ENCODE assay signal across 1 cellular context in the genomic region with DNA sequence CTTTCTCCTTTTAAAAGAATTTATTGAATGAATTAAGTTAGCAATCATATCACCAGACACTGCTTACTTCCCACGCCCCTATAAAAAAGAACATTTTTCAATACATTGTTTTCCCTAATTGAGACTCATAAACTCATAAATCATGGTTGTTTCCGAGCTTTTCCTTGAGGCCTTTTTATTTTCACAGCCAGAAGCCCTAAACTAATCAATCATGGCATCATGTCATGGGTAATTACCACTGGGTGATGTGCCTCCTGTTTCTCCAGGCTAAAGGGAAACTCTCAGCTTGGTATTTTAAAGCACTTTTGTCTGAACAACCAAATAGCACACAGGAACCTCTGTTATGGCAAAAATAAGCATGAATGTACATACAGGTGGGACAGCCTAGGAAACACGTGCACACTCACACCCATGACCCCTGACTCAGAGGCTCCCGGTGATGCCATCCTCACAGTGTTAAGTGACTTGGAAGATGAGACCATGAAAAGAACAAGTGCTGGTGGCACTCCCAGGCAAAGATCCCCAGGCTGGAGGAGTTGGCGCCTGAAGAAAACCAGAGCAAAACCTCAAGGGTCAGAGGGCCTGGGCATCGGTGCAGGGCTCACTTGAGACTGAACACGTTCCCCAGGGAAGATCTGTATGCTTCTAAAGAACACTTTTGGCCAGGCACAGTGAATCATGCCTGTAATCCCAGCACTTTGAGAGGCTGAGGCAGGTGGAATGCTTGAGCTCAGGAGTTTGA.
TF ChIP-seq lines count a peak whose summit lies in the region.

No MANE protein-coding gene starts in this region.

TF ChIP-seq in K562, 482 proteins besides CTCF, POLR2A, EP300 and RAD21 (continued from another document):
- TF ChIP-seq, protein P1, sequence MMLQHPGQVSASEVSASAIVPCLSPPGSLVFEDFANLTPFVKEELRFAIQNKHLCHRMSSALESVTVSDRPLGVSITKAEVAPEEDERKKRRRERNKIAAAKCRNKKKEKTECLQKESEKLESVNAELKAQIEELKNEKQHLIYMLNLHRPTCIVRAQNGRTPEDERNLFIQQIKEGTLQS (IDR thresholded peaks at IDR 0.05), result peak; percentile 18; the same call in 1 of the 2 replicates
- TF ChIP-seq, protein P1 (CRISPR knock-in tag; conservative IDR thresholded peaks at IDR 0.05), result no peak
- TF ChIP-seq XRCC3 (IDR thresholded peaks at IDR 0.05) (no peak), JUND (IDR thresholded peaks at IDR 0.05; ENCODE audit: borderline replicate concordance, low read depth, low read length) (no peak), JUND (tag; IDR thresholded peaks at IDR 0.05; ENCODE audit: borderline replicate concordance, low read depth, low read length) (no peak), BHLHE40 (IDR thresholded peaks at IDR 0.05; ENCODE audit: low read length) (peak; percentile 21; the same call in 1 of the 2 replicates), ARNT (IDR thresholded peaks at IDR 0.05) (no peak), PHB (CRISPR knock-in tag; IDR thresholded peaks at IDR 0.05) (no peak), MAFK (IDR thresholded peaks at IDR 0.05; ENCODE audit: low read length) (no peak), GABPB1 (CRISPR knock-in tag; IDR thresholded peaks at IDR 0.05) (no peak), ZBTB17 (CRISPR knock-in tag; IDR thresholded peaks at IDR 0.05) (no peak), BRF1 (IDR thresholded peaks at IDR 0.05; ENCODE audit: borderline replicate concordance, extremely low read depth, insufficient read length) (no peak), NCOA2 (IDR thresholded peaks at IDR 0.05; ENCODE audit: partially characterized antibody in 2 of 2) (no peak), ZNF668 (CRISPR knock-in tag; IDR thresholded peaks at IDR 0.05) (no peak), TAF15 (IDR thresholded peaks at IDR 0.05; ENCODE audit: low read depth, low read length) (no peak), GABPB2 (CRISPR knock-in tag; conservative IDR thresholded peaks at IDR 0.05) (no peak), CREB1 (IDR thresholded peaks at IDR 0.05) (no peak), CREB1 (CRISPR knock-in tag; IDR thresholded peaks at IDR 0.05) (no peak), THRAP3 (IDR thresholded peaks at IDR 0.05; ENCODE audit: borderline replicate concordance) (no peak), EGR1 (conservative IDR thresholded peaks at IDR 0.05) (no peak)
- TF ChIP-seq, protein P2, sequence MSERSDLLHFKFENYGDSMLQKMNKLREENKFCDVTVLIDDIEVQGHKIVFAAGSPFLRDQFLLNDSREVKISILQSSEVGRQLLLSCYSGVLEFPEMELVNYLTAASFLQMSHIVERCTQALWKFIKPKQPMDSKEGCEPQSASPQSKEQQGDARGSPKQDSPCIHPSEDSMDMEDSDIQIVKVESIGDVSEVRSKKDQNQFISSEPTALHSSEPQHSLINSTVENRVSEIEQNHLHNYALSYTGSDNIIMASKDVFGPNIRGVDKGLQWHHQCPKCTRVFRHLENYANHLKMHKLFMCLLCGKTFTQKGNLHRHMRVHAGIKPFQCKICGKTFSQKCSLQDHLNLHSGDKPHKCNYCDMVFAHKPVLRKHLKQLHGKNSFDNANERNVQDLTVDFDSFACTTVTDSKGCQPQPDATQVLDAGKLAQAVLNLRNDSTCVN (CRISPR knock-in tag; IDR thresholded peaks at IDR 0.05), result no peak
- TF ChIP-seq, protein P3, sequence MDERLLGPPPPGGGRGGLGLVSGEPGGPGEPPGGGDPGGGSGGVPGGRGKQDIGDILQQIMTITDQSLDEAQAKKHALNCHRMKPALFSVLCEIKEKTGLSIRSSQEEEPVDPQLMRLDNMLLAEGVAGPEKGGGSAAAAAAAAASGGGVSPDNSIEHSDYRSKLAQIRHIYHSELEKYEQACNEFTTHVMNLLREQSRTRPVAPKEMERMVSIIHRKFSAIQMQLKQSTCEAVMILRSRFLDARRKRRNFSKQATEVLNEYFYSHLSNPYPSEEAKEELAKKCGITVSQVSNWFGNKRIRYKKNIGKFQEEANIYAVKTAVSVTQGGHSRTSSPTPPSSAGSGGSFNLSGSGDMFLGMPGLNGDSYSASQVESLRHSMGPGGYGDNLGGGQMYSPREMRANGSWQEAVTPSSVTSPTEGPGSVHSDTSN (CRISPR knock-in tag; IDR thresholded peaks at IDR 0.05; ENCODE audit: low read depth), result no peak
- TF ChIP-seq, protein P3 (tag; conservative IDR thresholded peaks at IDR 0.05; ENCODE audit: low read depth), result peak; percentile 53; the same call in 1 of the 2 replicates
- TF ChIP-seq, protein P4, sequence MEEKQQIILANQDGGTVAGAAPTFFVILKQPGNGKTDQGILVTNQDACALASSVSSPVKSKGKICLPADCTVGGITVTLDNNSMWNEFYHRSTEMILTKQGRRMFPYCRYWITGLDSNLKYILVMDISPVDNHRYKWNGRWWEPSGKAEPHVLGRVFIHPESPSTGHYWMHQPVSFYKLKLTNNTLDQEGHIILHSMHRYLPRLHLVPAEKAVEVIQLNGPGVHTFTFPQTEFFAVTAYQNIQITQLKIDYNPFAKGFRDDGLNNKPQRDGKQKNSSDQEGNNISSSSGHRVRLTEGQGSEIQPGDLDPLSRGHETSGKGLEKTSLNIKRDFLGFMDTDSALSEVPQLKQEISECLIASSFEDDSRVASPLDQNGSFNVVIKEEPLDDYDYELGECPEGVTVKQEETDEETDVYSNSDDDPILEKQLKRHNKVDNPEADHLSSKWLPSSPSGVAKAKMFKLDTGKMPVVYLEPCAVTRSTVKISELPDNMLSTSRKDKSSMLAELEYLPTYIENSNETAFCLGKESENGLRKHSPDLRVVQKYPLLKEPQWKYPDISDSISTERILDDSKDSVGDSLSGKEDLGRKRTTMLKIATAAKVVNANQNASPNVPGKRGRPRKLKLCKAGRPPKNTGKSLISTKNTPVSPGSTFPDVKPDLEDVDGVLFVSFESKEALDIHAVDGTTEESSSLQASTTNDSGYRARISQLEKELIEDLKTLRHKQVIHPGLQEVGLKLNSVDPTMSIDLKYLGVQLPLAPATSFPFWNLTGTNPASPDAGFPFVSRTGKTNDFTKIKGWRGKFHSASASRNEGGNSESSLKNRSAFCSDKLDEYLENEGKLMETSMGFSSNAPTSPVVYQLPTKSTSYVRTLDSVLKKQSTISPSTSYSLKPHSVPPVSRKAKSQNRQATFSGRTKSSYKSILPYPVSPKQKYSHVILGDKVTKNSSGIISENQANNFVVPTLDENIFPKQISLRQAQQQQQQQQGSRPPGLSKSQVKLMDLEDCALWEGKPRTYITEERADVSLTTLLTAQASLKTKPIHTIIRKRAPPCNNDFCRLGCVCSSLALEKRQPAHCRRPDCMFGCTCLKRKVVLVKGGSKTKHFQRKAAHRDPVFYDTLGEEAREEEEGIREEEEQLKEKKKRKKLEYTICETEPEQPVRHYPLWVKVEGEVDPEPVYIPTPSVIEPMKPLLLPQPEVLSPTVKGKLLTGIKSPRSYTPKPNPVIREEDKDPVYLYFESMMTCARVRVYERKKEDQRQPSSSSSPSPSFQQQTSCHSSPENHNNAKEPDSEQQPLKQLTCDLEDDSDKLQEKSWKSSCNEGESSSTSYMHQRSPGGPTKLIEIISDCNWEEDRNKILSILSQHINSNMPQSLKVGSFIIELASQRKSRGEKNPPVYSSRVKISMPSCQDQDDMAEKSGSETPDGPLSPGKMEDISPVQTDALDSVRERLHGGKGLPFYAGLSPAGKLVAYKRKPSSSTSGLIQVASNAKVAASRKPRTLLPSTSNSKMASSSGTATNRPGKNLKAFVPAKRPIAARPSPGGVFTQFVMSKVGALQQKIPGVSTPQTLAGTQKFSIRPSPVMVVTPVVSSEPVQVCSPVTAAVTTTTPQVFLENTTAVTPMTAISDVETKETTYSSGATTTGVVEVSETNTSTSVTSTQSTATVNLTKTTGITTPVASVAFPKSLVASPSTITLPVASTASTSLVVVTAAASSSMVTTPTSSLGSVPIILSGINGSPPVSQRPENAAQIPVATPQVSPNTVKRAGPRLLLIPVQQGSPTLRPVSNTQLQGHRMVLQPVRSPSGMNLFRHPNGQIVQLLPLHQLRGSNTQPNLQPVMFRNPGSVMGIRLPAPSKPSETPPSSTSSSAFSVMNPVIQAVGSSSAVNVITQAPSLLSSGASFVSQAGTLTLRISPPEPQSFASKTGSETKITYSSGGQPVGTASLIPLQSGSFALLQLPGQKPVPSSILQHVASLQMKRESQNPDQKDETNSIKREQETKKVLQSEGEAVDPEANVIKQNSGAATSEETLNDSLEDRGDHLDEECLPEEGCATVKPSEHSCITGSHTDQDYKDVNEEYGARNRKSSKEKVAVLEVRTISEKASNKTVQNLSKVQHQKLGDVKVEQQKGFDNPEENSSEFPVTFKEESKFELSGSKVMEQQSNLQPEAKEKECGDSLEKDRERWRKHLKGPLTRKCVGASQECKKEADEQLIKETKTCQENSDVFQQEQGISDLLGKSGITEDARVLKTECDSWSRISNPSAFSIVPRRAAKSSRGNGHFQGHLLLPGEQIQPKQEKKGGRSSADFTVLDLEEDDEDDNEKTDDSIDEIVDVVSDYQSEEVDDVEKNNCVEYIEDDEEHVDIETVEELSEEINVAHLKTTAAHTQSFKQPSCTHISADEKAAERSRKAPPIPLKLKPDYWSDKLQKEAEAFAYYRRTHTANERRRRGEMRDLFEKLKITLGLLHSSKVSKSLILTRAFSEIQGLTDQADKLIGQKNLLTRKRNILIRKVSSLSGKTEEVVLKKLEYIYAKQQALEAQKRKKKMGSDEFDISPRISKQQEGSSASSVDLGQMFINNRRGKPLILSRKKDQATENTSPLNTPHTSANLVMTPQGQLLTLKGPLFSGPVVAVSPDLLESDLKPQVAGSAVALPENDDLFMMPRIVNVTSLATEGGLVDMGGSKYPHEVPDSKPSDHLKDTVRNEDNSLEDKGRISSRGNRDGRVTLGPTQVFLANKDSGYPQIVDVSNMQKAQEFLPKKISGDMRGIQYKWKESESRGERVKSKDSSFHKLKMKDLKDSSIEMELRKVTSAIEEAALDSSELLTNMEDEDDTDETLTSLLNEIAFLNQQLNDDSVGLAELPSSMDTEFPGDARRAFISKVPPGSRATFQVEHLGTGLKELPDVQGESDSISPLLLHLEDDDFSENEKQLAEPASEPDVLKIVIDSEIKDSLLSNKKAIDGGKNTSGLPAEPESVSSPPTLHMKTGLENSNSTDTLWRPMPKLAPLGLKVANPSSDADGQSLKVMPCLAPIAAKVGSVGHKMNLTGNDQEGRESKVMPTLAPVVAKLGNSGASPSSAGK (IDR thresholded peaks at IDR 0.05), result no peak
- TF ChIP-seq, protein P5, sequence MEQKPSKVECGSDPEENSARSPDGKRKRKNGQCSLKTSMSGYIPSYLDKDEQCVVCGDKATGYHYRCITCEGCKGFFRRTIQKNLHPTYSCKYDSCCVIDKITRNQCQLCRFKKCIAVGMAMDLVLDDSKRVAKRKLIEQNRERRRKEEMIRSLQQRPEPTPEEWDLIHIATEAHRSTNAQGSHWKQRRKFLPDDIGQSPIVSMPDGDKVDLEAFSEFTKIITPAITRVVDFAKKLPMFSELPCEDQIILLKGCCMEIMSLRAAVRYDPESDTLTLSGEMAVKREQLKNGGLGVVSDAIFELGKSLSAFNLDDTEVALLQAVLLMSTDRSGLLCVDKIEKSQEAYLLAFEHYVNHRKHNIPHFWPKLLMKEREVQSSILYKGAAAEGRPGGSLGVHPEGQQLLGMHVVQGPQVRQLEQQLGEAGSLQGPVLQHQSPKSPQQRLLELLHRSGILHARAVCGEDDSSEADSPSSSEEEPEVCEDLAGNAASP (IDR thresholded peaks at IDR 0.05), result no peak
- TF ChIP-seq, protein P6, sequence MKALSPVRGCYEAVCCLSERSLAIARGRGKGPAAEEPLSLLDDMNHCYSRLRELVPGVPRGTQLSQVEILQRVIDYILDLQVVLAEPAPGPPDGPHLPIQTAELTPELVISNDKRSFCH (CRISPR knock-in tag; IDR thresholded peaks at IDR 0.05), result no peak
- TF ChIP-seq, protein P6 (tag; IDR thresholded peaks at IDR 0.05), result no peak
- TF ChIP-seq, protein P7, sequence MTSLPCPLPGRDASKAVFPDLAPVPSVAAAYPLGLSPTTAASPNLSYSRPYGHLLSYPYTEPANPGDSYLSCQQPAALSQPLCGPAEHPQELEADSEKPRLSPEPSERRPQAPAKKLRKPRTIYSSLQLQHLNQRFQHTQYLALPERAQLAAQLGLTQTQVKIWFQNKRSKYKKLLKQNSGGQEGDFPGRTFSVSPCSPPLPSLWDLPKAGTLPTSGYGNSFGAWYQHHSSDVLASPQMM (CRISPR knock-in tag; IDR thresholded peaks at IDR 0.05), result no peak
